ENCODE assay signal across 12 cellular contexts in the genomic region with DNA sequence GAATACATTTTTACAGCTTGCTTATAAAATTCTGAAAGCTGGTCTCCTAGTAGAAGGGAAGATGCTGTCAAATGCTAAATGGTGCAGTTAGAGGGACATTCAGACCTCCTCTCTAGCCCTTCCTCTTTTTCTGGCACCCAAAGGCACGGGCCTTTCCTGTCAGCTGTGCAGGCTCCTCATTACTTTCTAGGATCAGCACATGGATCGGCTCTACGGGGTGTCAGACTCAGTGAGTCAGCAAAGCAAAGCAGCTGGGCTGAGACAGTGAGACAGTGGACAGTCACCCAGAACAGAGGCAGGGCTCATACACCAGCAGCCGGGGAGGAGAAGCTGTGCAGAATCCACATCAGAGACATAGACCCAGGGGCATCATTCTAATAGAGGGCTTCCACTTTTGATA.
DNase-seq lines count a peak whose midpoint lies in the region; ATAC-seq and TF ChIP-seq lines count a peak whose summit lies in the region.
"Had no signal": no experiment of that assay in that cellular context is flagged by ENCODE, and none has a peak within 500 bp of the region (broad histone marks: within the 10 kb centered on the region; RNA-seq: fewer than 3 reads in every experiment).

No MANE protein-coding gene starts in this region.

- peak; percentile 55; the same call in 1 of the 3 replicates for ATAC-seq in RWPE2 (ENCODE audit: low read depth)
- ATAC-seq in foreskin keratinocyte: peak; percentile 97
- no peak for ATAC-seq in HG02938 (IDR thresholded peaks at IDR 0.05; ENCODE audit: unreplicated experiment)
- ATAC-seq: stimulated activated naive B cell treated with anti-CD40 and anti-IgM and Interleukin-4, amounts not matched to agents 10 μg/mL and 1 μg/mL and 100 μg/mL, for 72 hours had no signal

- H3K9me3 ChIP-seq in RWPE2 (ENCODE audit: severe bottlenecking): no peaks in the 10 kb centered on the region

- no peaks in the 10 kb centered on the region for H3K36me3 ChIP-seq in RWPE2 (ENCODE audit: low read depth)
- H3K36me3 ChIP-seq: spleen had no signal

- DNase-seq in GM03348 (ENCODE audit: low spot score): peak; percentile 47
- DNase-seq in RWPE2 (ENCODE audit: low spot score): no peak
- peak in 1 of 2 donors; percentile 66 for DNase-seq in foreskin keratinocyte
- DNase-seq in pons (ENCODE audit: low spot score): peak; percentile 48
- no peak for DNase-seq in NCI-H1694 treated with DMSO at 0.1 percent for 48 hours (lab: John Stamatoyannopoulos, UW)
- DNase-seq in mesenteric fat pad (ENCODE audit: low spot score): no peak
- DNase-seq in RPMI8226: no peak
- DNase-seq: activated CD4-positive, CD25-positive, alpha-beta regulatory T cell; effector CD8-positive, alpha-beta T cell; spleen; stimulated activated naive B cell treated with anti-CD40 and anti-IgM and Interleukin-4, amounts not matched to agents 10 μg/mL and 1 μg/mL and 100 μg/mL, for 72 hours had no signal

- H3K4me1 ChIP-seq in RWPE2 (ENCODE audit: insufficient read depth, poor library complexity, severe bottlenecking): peaks cover 12% of the 10 kb centered on the region
- peaks cover 10% of the 10 kb centered on the region for H3K4me1 ChIP-seq in foreskin keratinocyte

- H3K27me3 ChIP-seq in RWPE2 (ENCODE audit: insufficient read depth, poor library complexity, severe bottlenecking): no peaks in the 10 kb centered on the region
- H3K27me3 ChIP-seq in foreskin keratinocyte: no peaks in the 10 kb centered on the region
- H3K27me3 ChIP-seq: spleen had no signal

- TF ChIP-seq CTCF in RWPE2 (IDR thresholded peaks at IDR 0.05; ENCODE audit: poor library complexity, severe bottlenecking) (no peak), foreskin keratinocyte (conservative IDR thresholded peaks at IDR 0.05) (no peak)

- H3K4me3 ChIP-seq in RWPE2 (ENCODE audit: severe bottlenecking): no peak overlapping the region
- H3K4me3 ChIP-seq: spleen had no signal

- H3K27ac ChIP-seq in RWPE2 (ENCODE audit: poor library complexity, severe bottlenecking): no peak overlapping the region
- H3K27ac ChIP-seq in foreskin keratinocyte: no peak overlapping the region
- H3K27ac ChIP-seq: spleen had no signal

Comparison
In these comparisons a context has a peak if more than half of its experiments do, and no peak if none do; other contexts are left out.
1. DNase-seq: peak in GM03348 (single experiment) and pons (single experiment); none in RWPE2 (single experiment), NCI-H1694 treated with DMSO at 0.1 percent for 48 hours (single experiment), mesenteric fat pad (single experiment) and RPMI8226 (single experiment).